Comparison of ENCODE assay signal across 25 cellular contexts in the genomic region with DNA sequence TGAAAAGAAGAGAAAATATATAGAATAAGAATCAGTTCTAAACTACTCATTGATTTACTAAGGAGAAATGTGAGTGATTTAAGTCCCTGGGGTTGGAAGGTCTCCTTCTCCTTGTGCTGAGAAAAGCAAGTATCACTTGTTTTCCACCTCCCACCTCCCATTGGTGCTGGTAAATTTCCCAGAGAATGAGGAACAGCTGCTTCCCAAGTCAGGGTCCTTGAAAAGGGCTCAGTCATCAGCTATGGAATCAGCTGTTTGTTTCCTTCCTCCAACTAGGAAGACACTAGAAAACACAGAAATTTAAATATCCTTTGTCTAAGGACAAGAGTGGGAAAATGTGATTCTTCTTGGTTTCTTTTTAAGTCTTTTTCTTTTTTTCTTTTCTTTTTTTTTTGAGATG.
"Had no signal": no experiment of that assay in that cellular context is flagged by ENCODE, and none has a peak within 500 bp of the region (broad histone marks: within the 10 kb centered on the region; RNA-seq: fewer than 3 reads in every experiment).

No MANE protein-coding gene starts in this region.

- H3K36me3 ChIP-seq: ascending aorta, cardiac muscle cell, suprapubic skin, tibial artery, upper lobe of right lung had no signal

- DNase-seq: activated CD4-positive, alpha-beta memory T cell treated with anti-CD3 and anti-CD28 coated beads for 36 hours; activated CD4-positive, alpha-beta T cell treated with anti-CD3 and anti-CD28 coated beads, Interleukin-2, amount 10 ng/mL, durations not matched to agents 24 days and 14 days; activated CD4-positive, CD25-positive, alpha-beta regulatory T cell treated with anti-CD3 and anti-CD28 coated beads, Interleukin-2, amount 50 U/mL, for 72 hours; activated CD8-positive, alpha-beta memory T cell treated with anti-CD3 and anti-CD28 coated beads, Interleukin-2, amount 50 U/mL, for 4 hours; activated effector memory CD4-positive, alpha-beta T cell treated with anti-CD3 and anti-CD28 coated beads, Interleukin-2, amount 50 U/mL, for 16 hours; activated naive CD4-positive, alpha-beta T cell treated with anti-CD3 and anti-CD28 coated beads for 36 hours; activated naive CD8-positive, alpha-beta T cell treated with anti-CD3 and anti-CD28 coated beads for 36 hours; activated T-cell treated with anti-CD3 and anti-CD28 coated beads, Interleukin-2, amount 50 U/mL, for 1 hour; effector memory CD8-positive, alpha-beta T cell; foreskin melanocyte; midbrain; natural killer cell; stimulated activated CD4-positive, alpha-beta T cell treated with anti-CD3 and anti-CD28 coated beads, Interleukin-15, amount 100 ng/mL, for 24 hours; stimulated activated CD4-positive, alpha-beta T cell treated with anti-CD3 and anti-CD28 coated beads, Interleukin-2, amount 100 ng/mL, for 24 hours; stimulated activated naive CD4-positive, alpha-beta T cell; T-helper 2 cell; tibial artery; upper lobe of right lung had no signal

- H3K27me3 ChIP-seq: ascending aorta, cardiac muscle cell, suprapubic skin, tibial artery, upper lobe of right lung had no signal

- H3K4me2 ChIP-seq: smooth muscle cell had no signal

- H3K27ac ChIP-seq: ascending aorta, cardiac muscle cell, coronary artery, suprapubic skin, tibial artery, upper lobe of right lung had no signal

- ATAC-seq: effector memory CD8-positive, alpha-beta T cell; esophagus mucosa; natural killer cell; sciatic nerve; upper lobe of right lung had no signal

- H3K4me1 ChIP-seq: ascending aorta, suprapubic skin, tibial artery, upper lobe of right lung had no signal

- H3K9me3 ChIP-seq: ascending aorta, suprapubic skin, tibial artery, upper lobe of right lung had no signal

- H3K4me3 ChIP-seq: ascending aorta, cardiac muscle cell, coronary artery, smooth muscle cell, suprapubic skin, tibial artery, upper lobe of right lung had no signal
